Comparison of ENCODE assay signal across 30 cellular contexts in the genomic region with DNA sequence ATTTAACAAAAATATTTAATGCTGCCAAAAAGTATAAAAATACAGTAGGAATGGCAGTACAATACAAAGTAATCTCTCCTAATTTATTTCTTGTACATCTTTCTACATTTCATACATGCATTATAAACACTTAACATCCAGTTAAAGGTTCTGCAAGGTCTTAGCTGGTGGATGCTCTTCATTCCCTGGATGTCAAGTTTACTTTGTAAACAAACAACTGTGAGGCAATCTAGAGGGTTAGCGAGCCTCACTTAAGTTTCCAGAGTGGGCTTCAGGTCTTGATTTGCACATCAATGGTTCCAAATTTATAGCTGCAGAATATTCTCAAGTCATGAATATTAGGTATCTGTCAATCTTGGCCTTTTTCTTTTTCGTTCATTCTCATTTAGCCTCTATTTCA.
"Had no signal": no experiment of that assay in that cellular context is flagged by ENCODE, and none has a peak within 500 bp of the region (broad histone marks: within the 10 kb centered on the region; RNA-seq: fewer than 3 reads in every experiment).

No MANE protein-coding gene starts in this region.

- H3K27ac Mint-ChIP-seq: activated CD4-positive, alpha-beta T cell treated with anti-CD3 and anti-CD28 coated beads, Interleukin-2, amount 10 ng/mL, durations not matched to agents 24 days and 14 days; activated CD8-positive, alpha-beta T cell treated with anti-CD3 and anti-CD28 coated beads, Interleukin-2, amount 10 ng/mL, durations not matched to agents 7 days and 5 days; activated naive CD4-positive, alpha-beta T cell treated with anti-CD3 and anti-CD28 coated beads, Interleukin-2, amount 50 U/mL, for 24 hours; activated naive CD8-positive, alpha-beta T cell treated with anti-CD3 and anti-CD28 coated beads, Interleukin-2, amount 10 ng/mL, durations not matched to agents 7 days and 5 days; activated T-cell treated with anti-CD3 and anti-CD28 coated beads, Interleukin-2, amount 50 U/mL, for 24 hours; activated T-helper 2 cell treated with anti-CD3 and anti-CD28 coated beads, Interferon-gamma antibody, Interleukin-2, Interleukin-4, amounts not matched to agents 10 μg/mL and 5 μg/mL and 100 μg/mL, durations not matched to agents 14 hours and 24 hours and 36 hours had no signal

- ATAC-seq: activated CD8-positive, alpha-beta T cell treated with anti-CD3 and anti-CD28 coated beads, Interleukin-2, amount 10 ng/mL, durations not matched to agents 7 days and 5 days; PC-3; Right ventricle myocardium inferior had no signal

- H3K4me3 Mint-ChIP-seq: activated CD4-positive, alpha-beta T cell treated with anti-CD3 and anti-CD28 coated beads, Interleukin-2, amount 10 ng/mL, durations not matched to agents 24 days and 14 days; activated CD8-positive, alpha-beta T cell treated with anti-CD3 and anti-CD28 coated beads, Interleukin-2, amount 10 ng/mL, durations not matched to agents 7 days and 5 days; activated naive CD4-positive, alpha-beta T cell treated with anti-CD3 and anti-CD28 coated beads, Interleukin-2, amount 50 U/mL, for 24 hours; activated naive CD8-positive, alpha-beta T cell treated with anti-CD3 and anti-CD28 coated beads, Interleukin-2, amount 10 ng/mL, durations not matched to agents 7 days and 5 days; activated T-cell treated with anti-CD3 and anti-CD28 coated beads, Interleukin-2, amount 50 U/mL, for 24 hours had no signal

- H3K27me3 ChIP-seq: ascending aorta, breast epithelium, Peyer's patch had no signal

- H3K9me3 ChIP-seq: ascending aorta, breast epithelium, Peyer's patch had no signal

- H3K4me1 Mint-ChIP-seq: activated CD4-positive, alpha-beta T cell treated with anti-CD3 and anti-CD28 coated beads, Interleukin-2, amount 10 ng/mL, durations not matched to agents 24 days and 14 days; activated naive CD4-positive, alpha-beta T cell treated with anti-CD3 and anti-CD28 coated beads, Interleukin-2, amount 50 U/mL, for 24 hours; activated naive CD8-positive, alpha-beta T cell treated with anti-CD3 and anti-CD28 coated beads, Interleukin-2, amount 10 ng/mL, durations not matched to agents 7 days and 5 days had no signal

- H3K4me3 ChIP-seq: ascending aorta, breast epithelium, Peyer's patch had no signal

- H3K36me3 ChIP-seq: ascending aorta, breast epithelium, Peyer's patch had no signal

- DNase-seq: activated CD4-positive, alpha-beta T cell treated with anti-CD3 and anti-CD28 coated beads, Interleukin-2, amount 10 ng/mL, durations not matched to agents 24 days and 14 days; activated CD4-positive, alpha-beta T cell treated with anti-CD3 and anti-CD28 coated beads, Interleukin-2, amount 50 U/mL, for 4 hours; activated CD8-positive, alpha-beta T cell treated with anti-CD3 and anti-CD28 coated beads, Interleukin-2, amount 10 ng/mL, durations not matched to agents 7 days and 5 days; activated gamma-delta T cell; activated naive CD4-positive, alpha-beta T cell treated with Interleukin-2 at 50 U/mL for 16 hours; activated naive CD8-positive, alpha-beta T cell treated with anti-CD3 and anti-CD28 coated beads, Interleukin-2, amount 10 ng/mL, durations not matched to agents 7 days and 5 days; activated T-cell treated with anti-CD3 and anti-CD28 coated beads, Interleukin-2, amount 50 U/mL, for 24 hours; amygdala; Karpas-422; NCI-H1105 treated with DMSO at 0.1 percent for 48 hours; NCI-H1436; NCI-H1694; NCI-H1930; NCI-H345; NCI-H524 treated with DMSO at 0.1 percent for 48 hours; NK-92 treated with Interleukin-12 subunit alpha and Interleukin-12 subunit beta, amount 100 ng/mL, for 24 hours; PC-3; Peyer's patch; SIG-M5; SW 1271; T-helper 1 cell; T-helper 2 cell; T-helper 9 cell; WERI-Rb-1 had no signal

- H3K4me1 ChIP-seq: ascending aorta, breast epithelium had no signal

- H3K27me3 Mint-ChIP-seq: activated CD4-positive, alpha-beta T cell treated with anti-CD3 and anti-CD28 coated beads, Interleukin-2, amount 10 ng/mL, durations not matched to agents 24 days and 14 days; activated naive CD4-positive, alpha-beta T cell treated with anti-CD3 and anti-CD28 coated beads, Interleukin-2, amount 50 U/mL, for 24 hours; activated naive CD8-positive, alpha-beta T cell treated with anti-CD3 and anti-CD28 coated beads, Interleukin-2, amount 10 ng/mL, durations not matched to agents 7 days and 5 days; activated T-cell treated with anti-CD3 and anti-CD28 coated beads, Interleukin-2, amount 50 U/mL, for 24 hours had no signal

- H3K9me3 Mint-ChIP-seq: activated naive CD4-positive, alpha-beta T cell treated with anti-CD3 and anti-CD28 coated beads, Interleukin-2, amount 50 U/mL, for 24 hours; activated naive CD8-positive, alpha-beta T cell treated with anti-CD3 and anti-CD28 coated beads, Interleukin-2, amount 10 ng/mL, durations not matched to agents 7 days and 5 days; activated T-cell treated with anti-CD3 and anti-CD28 coated beads, Interleukin-2, amount 50 U/mL, for 24 hours; activated T-helper 2 cell treated with anti-CD3 and anti-CD28 coated beads, Interferon-gamma antibody, Interleukin-2, Interleukin-4, amounts not matched to agents 10 μg/mL and 5 μg/mL and 100 μg/mL, durations not matched to agents 14 hours and 24 hours and 36 hours had no signal

- H3K27ac ChIP-seq: ascending aorta, breast epithelium, Peyer's patch, RWPE1, WERI-Rb-1 had no signal
